ENCODE assay signal across 1 cellular context in genomic region chr9:19998823-19999455, GRCh38.
TF ChIP-seq lines count a peak whose summit lies in the region.

No MANE protein-coding gene starts in this region.

TF ChIP-seq in SK-N-SH treated with all-trans-retinoic acid at 6 μM for 48 hours, 23 proteins besides CTCF, POLR2A, EP300 and RAD21 (continued from another document):
- TF ChIP-seq CSDC2 (CRISPR knock-in tag; IDR thresholded peaks at IDR 0.05) (no peak), ZNF8 (CRISPR knock-in tag; IDR thresholded peaks at IDR 0.05) (no peak), ARNTL (CRISPR knock-in tag; IDR thresholded peaks at IDR 0.05; ENCODE audit: borderline replicate concordance, low read depth) (no peak)
- TF ChIP-seq, protein P1, sequence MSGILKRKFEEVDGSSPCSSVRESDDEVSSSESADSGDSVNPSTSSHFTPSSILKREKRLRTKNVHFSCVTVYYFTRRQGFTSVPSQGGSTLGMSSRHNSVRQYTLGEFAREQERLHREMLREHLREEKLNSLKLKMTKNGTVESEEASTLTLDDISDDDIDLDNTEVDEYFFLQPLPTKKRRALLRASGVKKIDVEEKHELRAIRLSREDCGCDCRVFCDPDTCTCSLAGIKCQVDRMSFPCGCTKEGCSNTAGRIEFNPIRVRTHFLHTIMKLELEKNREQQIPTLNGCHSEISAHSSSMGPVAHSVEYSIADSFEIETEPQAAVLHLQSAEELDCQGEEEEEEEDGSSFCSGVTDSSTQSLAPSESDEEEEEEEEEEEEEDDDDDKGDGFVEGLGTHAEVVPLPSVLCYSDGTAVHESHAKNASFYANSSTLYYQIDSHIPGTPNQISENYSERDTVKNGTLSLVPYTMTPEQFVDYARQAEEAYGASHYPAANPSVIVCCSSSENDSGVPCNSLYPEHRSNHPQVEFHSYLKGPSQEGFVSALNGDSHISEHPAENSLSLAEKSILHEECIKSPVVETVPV (CRISPR knock-in tag; IDR thresholded peaks at IDR 0.05): no peak
